In the genomic region with DNA sequence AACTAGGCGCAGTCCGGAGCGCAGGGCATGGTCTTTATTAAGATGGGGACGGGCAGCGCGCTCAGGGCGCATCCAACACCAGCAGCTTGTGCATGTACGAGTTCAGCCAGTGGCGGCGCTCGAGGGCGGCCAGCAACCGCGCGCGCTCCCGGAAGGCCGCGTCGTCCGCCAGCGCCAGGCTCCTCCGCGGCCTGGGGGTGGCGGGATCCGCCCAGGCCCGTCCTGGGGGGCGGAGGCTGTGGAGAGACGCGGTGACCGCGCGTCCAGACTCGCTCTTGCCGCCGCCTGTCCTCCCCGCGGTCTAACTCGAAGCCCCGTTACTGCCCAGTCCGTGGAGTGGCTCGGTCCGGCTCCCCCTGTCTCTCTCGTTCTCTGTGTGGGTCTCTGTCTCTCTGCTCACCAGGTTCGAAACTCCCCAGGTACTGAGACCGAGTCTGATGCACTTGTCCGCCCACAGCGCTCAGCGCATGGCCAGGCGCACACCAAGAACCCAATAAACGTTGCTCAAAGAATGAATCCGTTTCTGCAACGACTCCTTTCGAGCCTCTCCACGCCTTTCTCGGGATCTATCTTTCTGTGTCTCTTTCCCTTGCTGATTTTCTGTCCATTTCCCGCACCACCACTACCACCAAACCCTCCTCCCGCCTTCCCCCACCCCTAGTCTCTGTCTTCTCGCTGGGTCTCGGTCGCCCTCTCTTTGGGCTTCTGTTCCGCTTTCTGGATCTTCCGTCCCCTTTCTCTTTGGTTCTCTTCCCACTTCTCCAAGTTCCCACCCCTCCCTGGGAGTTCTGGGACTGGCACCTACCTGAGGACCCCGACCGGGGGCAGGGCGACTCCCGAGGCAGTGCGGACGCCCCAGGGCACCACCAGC, we compare ENCODE assay signal across 6 cellular contexts. TPM values are rescaled to one million over a fixed set of nuclear protein-coding genes. Genes with fewer than 3 reads are reported as not detected.
DNase-seq lines count a peak whose midpoint lies in the region; ATAC-seq and TF ChIP-seq lines count a peak whose summit lies in the region.

No MANE protein-coding gene starts in this region.

- peaks cover 96% of the 10 kb centered on the region for H3K27me3 Mint-ChIP-seq in type B pancreatic cell

- intact Hi-C loops in heart left ventricle (cut with DNase I) = no loop called here

- CTCF ChIA-PET in HEK293 (lab: Yijun Ruan, JAX) = interaction anchor here (0.5 to 4.5 kb wide), 3 partner anchors 11 to 129 kb away, joined by 3 to 28 read pairs (median 3); no protein-coding TSS in a partner anchor

- no peak for TF ChIP-seq POLR2A in heart left ventricle (IDR thresholded peaks at IDR 0.05)

- peak; percentile 51 for DNase-seq in T-helper 9 cell
- DNase-seq in heart left ventricle = peak in 3 of 5 donors; percentile 39 to 57 (median 47)
- DNase-seq in type B pancreatic cell (ENCODE audit: extremely low spot score, unreplicated experiment) = no peak
- no peak for DNase-seq in dedifferentiated amniotic fluid mesenchymal stem cell (ENCODE audit: extremely low spot score)

- peak overlapping the region; percentile 74 for H3K4me3 Mint-ChIP-seq in type B pancreatic cell

- H3K36me3 ChIP-seq in HEK293 (ENCODE audit: control insufficient read depth in 2 of 2, insufficient read depth in 1 of 2, low read length in 2 of 2) = no peaks in the 10 kb centered on the region
- H3K36me3 ChIP-seq in heart left ventricle = no peaks in the 10 kb centered on the region

- TF ChIP-seq CTCF in HEK293 (tag by site-specific recombination; IDR thresholded peaks at IDR 0.05) = peak; percentile 59; the same call in 1 of the 2 replicates
- TF ChIP-seq CTCF in heart left ventricle (IDR thresholded peaks at IDR 0.05) = peak; percentile 21 to 61 (median 43)
- peak; percentile 68 for TF ChIP-seq CTCF in type B pancreatic cell (conservative IDR thresholded peaks at IDR 0.05)

- POLR2A ChIA-PET in HEK293 (lab: Yijun Ruan, JAX) = interaction anchor here (1.0 to 1.3 kb wide), 2 partner anchors 19 to 31 kb away, joined by 4 to 5 read pairs; partner anchors contain the start of gene ALDH16A1

- no peaks in the 10 kb centered on the region for H3K36me3 Mint-ChIP-seq in type B pancreatic cell

- H3K27me3 ChIP-seq in heart left ventricle = peaks cover 51 to 100% (median 83%) of the 10 kb centered on the region in 9 donors

- no peaks in the 10 kb centered on the region for H3K9me3 ChIP-seq in HEK293 (ENCODE audit: control insufficient read depth, insufficient read depth, low read depth, low read length)
- H3K9me3 ChIP-seq in heart left ventricle = no peaks in the 10 kb centered on the region

- H3K4me3 ChIP-seq in HEK293 (ENCODE audit: low read depth, low read length) (peak overlapping the region; percentile 20), heart left ventricle (peak overlapping the region; percentile 1 to 46 (median 28))

- H3K27ac ChIP-seq in HEK293 (ENCODE audit: extremely low read depth, low read depth, low read length) (no peak overlapping the region), heart left ventricle (no peak overlapping the region)

- H3K9me3 Mint-ChIP-seq in type B pancreatic cell = no peaks in the 10 kb centered on the region

- H3K4me1 Mint-ChIP-seq in type B pancreatic cell (ENCODE audit: unreplicated experiment) = peaks cover 33% of the 10 kb centered on the region

- H3K4me1 ChIP-seq in HEK293 (ENCODE audit: control insufficient read depth, insufficient read depth, low read length) (peaks cover 5% of the 10 kb centered on the region), heart left ventricle (peaks cover 0 to 43% (median 27%) of the 10 kb centered on the region in 12 donors)

- ATAC-seq in heart left ventricle (peak in 3 of 4 donors; percentile 66 to 79 (median 71)), GM21515 (IDR thresholded peaks at IDR 0.05; ENCODE audit: unreplicated experiment) (no peak)

- peak overlapping the region; percentile 23 for H3K27ac Mint-ChIP-seq in type B pancreatic cell

- WGBS in heart left ventricle, 4 donors = 3 to 4% (median 3%) methylated on average over 53 to 69 of the region's 69 CpGs

TF ChIP-seq in HEK293, 187 proteins besides CTCF, POLR2A, EP300 and RAD21 (continues in another document):
- TF ChIP-seq ZBTB10 (tag by site-specific recombination; IDR thresholded peaks at IDR 0.05) (no peak), KLF8 (tag by site-specific recombination; IDR thresholded peaks at IDR 0.05) (peak; percentile 54; the same call in 1 of the 2 replicates), ZSCAN30 (tag by site-specific recombination; IDR thresholded peaks at IDR 0.05) (peak; percentile 73; the same call in 1 of the 2 replicates), ZNF792 (tag by site-specific recombination; IDR thresholded peaks at IDR 0.05) (no peak), SP2 (tag by site-specific recombination; IDR thresholded peaks at IDR 0.05) (no peak), ZNF416 (tag by site-specific recombination; IDR thresholded peaks at IDR 0.05) (no peak), SP3 (tag by site-specific recombination; IDR thresholded peaks at IDR 0.05) (peak; percentile 59), ZFHX2 (tag by site-specific recombination; conservative IDR thresholded peaks at IDR 0.05) (peak; percentile 83; the same call in 1 of the 2 replicates), MEIS1 (CRISPR knock-in tag; IDR thresholded peaks at IDR 0.05; ENCODE audit: borderline replicate concordance) (no peak), GLIS2 (tag by site-specific recombination; IDR thresholded peaks at IDR 0.05) (peak; percentile 61; the same call in 1 of the 2 replicates), ZNF341 (tag by site-specific recombination; IDR thresholded peaks at IDR 0.05; ENCODE audit: low read depth) (peak; percentile 42; the same call in 1 of the 2 replicates), KLF1 (tag by site-specific recombination; IDR thresholded peaks at IDR 0.05) (peak; percentile 77), ZBTB21 (tag by site-specific recombination; IDR thresholded peaks at IDR 0.05) (no peak), OSR2 (tag by site-specific recombination; IDR thresholded peaks at IDR 0.05) (no peak), GLI4 (tag by site-specific recombination; IDR thresholded peaks at IDR 0.05) (no peak), KLF10 (tag by site-specific recombination; IDR thresholded peaks at IDR 0.05) (no peak), ZBTB6 (tag by site-specific recombination; IDR thresholded peaks at IDR 0.05) (no peak), ZBTB26 (tag by site-specific recombination; optimal IDR thresholded peaks at IDR 0.05) (peak; percentile 67), ZNF521 (tag by site-specific recombination; IDR thresholded peaks at IDR 0.05) (no peak)

RNA-seq across cellular contexts. Expression of gene PTH2, which starts 0.6 kb away (rescaled TPM):
- total RNA-seq in heart left ventricle (not detected), type B pancreatic cell (ENCODE audit: low replicate concordance) (not detected in 2 replicates)
- polyA plus RNA-seq in heart left ventricle = not detected

RNA-seq across cellular contexts. Expression of gene GFY, which starts 2.5 kb away (rescaled TPM):
- total RNA-seq in heart left ventricle (not detected), type B pancreatic cell (ENCODE audit: low replicate concordance) (not detected in 2 replicates)
- under 1 TPM in 1 of 2 donors, not detected in 1; 0.12 TPM for polyA plus RNA-seq in heart left ventricle

RNA-seq across cellular contexts. Expression of gene SLC17A7, which starts 18.7 kb away (rescaled TPM):
- total RNA-seq in heart left ventricle (1 to 10 TPM in 4 of 9 donors, under 1 TPM in 5; 0.46 to 1.6 (median 0.89) TPM), type B pancreatic cell (ENCODE audit: low replicate concordance) (0.19 TPM in 1 of 2 replicates, not detected in the other)
- polyA plus RNA-seq in heart left ventricle = 1 to 10 TPM in 1 of 2 donors, under 1 TPM in 1; 0.64 to 1.1 TPM

RNA-seq across cellular contexts. Expression of gene PIH1D1, which starts 29.0 kb away (rescaled TPM):
- total RNA-seq in heart left ventricle (10 to 100 TPM; 16.3 to 49.9 (median 31.1) TPM), type B pancreatic cell (ENCODE audit: low replicate concordance) (83.1 and 93.3 TPM in 2 replicates)
- polyA plus RNA-seq in heart left ventricle = 10 to 100 TPM; 22.6 to 57.6 TPM

RNA-seq across cellular contexts. Expression of gene ALDH16A1, which starts 30.4 kb away (rescaled TPM):
- total RNA-seq in heart left ventricle (10 to 100 TPM in 2 of 9 donors, 1 to 10 TPM in 7; 3.4 to 18.6 (median 8.5) TPM), type B pancreatic cell (ENCODE audit: low replicate concordance) (22.7 and 33.7 TPM in 2 replicates)
- 10 to 100 TPM in 1 of 2 donors, 1 to 10 TPM in 1; 7.3 to 11.7 TPM for polyA plus RNA-seq in heart left ventricle

Comparison
In these comparisons a context has a peak if more than half of its experiments do, and no peak if none do; other contexts are left out.
1. DNase-seq: peak in T-helper 9 cell (single experiment) and heart left ventricle (3 of 5); none in type B pancreatic cell (single experiment) and dedifferentiated amniotic fluid mesenchymal stem cell (single experiment).
2. Peak in every context shown above with its lines, with median percentiles within 50 percentile points of each other: CTCF ChIP-seq.